Comparison of ENCODE assay signal across 13 cellular contexts in the genomic region with DNA sequence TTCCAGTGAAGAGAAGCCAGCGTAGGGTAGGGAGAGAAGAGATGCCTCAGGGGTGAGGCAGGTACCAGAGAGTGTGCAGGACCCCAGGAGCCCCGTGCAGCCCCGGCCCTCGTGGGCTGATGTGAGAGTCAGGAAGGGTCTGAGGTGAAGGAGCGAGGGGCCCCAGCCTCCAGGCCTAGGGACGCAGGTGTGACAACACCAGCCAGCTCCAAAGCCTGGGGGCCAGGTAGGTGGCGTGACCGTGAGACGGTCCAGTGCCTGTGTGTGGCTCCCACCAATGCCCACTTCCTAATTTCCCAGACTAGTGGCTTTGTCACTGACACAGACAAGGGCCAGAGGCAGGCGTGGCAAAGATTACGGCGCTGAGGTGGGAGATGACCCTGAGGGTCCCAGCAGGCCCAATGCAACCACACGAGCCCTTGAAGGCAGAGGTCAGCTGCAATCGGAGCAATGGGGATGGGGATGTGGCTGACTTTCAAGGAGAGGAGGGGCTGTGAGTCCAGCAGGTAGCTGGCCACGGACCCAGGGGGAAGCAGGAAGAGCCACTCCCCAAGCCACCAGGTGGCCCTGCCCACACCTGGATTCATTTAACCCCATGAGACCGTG.
DNase-seq lines count a peak whose midpoint lies in the region; ATAC-seq and TF ChIP-seq lines count a peak whose summit lies in the region.
"Had no signal": no experiment of that assay in that cellular context is flagged by ENCODE, and none has a peak within 500 bp of the region (broad histone marks: within the 10 kb centered on the region; RNA-seq: fewer than 3 reads in every experiment).

No MANE protein-coding gene starts in this region.

- H2BK15ac ChIP-seq in neuronal stem cell (ENCODE audit: low read length): no peak overlapping the region

- H3K14ac ChIP-seq in neuronal stem cell (ENCODE audit: low read length): no peak overlapping the region

- no peak overlapping the region for H2BK120ac ChIP-seq in neuronal stem cell (ENCODE audit: low read depth, low read length)

- peaks cover 17% of the 10 kb centered on the region for H3K27me3 Mint-ChIP-seq in endodermal cell (ENCODE audit: insufficient read depth)
- H3K27me3 Mint-ChIP-seq in activated T-helper 1 cell treated with anti-CD3 and anti-CD28 coated beads, Interleukin-12 subunit alpha, Interleukin-12 subunit beta, Interleukin-2, Interleukin-4 antibody, amounts not matched to agents 30 ng/mL and 10 ng/mL and 1 ng/mL, durations not matched to agents 14 hours and 24 hours and 36 hours (ENCODE audit: insufficient read depth): no peaks in the 10 kb centered on the region

- DNase-seq in cardiac septum (ENCODE audit: low spot score) (peak; percentile 27), heart right ventricle (no peak), endodermal cell (peak; percentile 38), neuronal stem cell (ENCODE audit: low spot score) (no peak), NCI-H524 treated with DMSO at 0.1 percent for 48 hours (lab: John Stamatoyannopoulos, UW) (no peak)
- DNase-seq in activated T-helper 1 cell treated with anti-CD3 and anti-CD28 coated beads, Interleukin-12 subunit alpha, Interleukin-12 subunit beta, Interleukin-2, Interleukin-4 antibody, amounts not matched to agents 30 ng/mL and 10 ng/mL and 1 ng/mL, durations not matched to agents 14 hours and 24 hours and 36 hours (ENCODE audit: low spot score): no peak
- DNase-seq: 8988T; CD4-positive, CD25-positive, alpha-beta regulatory T cell; DMS53; GM23248 had no signal

- H3K4me2 ChIP-seq in neuronal stem cell (ENCODE audit: insufficient read depth, low read length, poor library complexity, severe bottlenecking): no peak overlapping the region
- H3K4me2 ChIP-seq: BLaER1 treated with 17β-estradiol and CSF1 and Interleukin-3, amounts not matched to agents 10 nM and 100 nM had no signal

- ATAC-seq in heart right ventricle (no peak), GM18517 (IDR thresholded peaks at IDR 0.05; ENCODE audit: unreplicated experiment) (no peak)

- H3K27ac ChIP-seq in heart right ventricle (no peak overlapping the region), endodermal cell (ENCODE audit: low read depth, low read length) (no peak overlapping the region), neuronal stem cell (replicated peaks; ENCODE audit: low read length) (no peak overlapping the region)
- H3K27ac ChIP-seq: BLaER1 treated with 17β-estradiol and CSF1 and Interleukin-3, amounts not matched to agents 10 nM and 100 nM; GM23248 had no signal

- H2BK12ac ChIP-seq in neuronal stem cell (ENCODE audit: low read length): peak overlapping the region; percentile 16

- TF ChIP-seq CTCF in heart right ventricle (IDR thresholded peaks at IDR 0.05) (no peak), endodermal cell (conservative IDR thresholded peaks at IDR 0.05) (no peak)

- H2AFZ ChIP-seq in neuronal stem cell (ENCODE audit: low read length): no peak overlapping the region
- H2AFZ ChIP-seq: GM23248 had no signal

- H3K4ac ChIP-seq in neuronal stem cell (ENCODE audit: low read length): no peak overlapping the region

- 85 to 88% methylated on average over 16 of the region's 16 CpGs for WGBS in heart right ventricle, 2 donors
- WGBS in endodermal cell (ENCODE audit: insufficient coverage in 1 of 2, insufficient read length in 1 of 2), 2 experiments: 87 to 89% methylated on average over 12 to 16 of the region's 16 CpGs
- no CpG with 5 or more reads among the region's 16 CpGs for WGBS in neuronal stem cell (ENCODE audit: extremely low coverage in 2 of 2, insufficient read length in 2 of 2, insufficient replicate concordance in 1 of 2), 2 donors

- H3K9me3 Mint-ChIP-seq in endodermal cell: no peaks in the 10 kb centered on the region
- no peaks in the 10 kb centered on the region for H3K9me3 Mint-ChIP-seq in activated T-helper 1 cell treated with anti-CD3 and anti-CD28 coated beads, Interleukin-12 subunit alpha, Interleukin-12 subunit beta, Interleukin-2, Interleukin-4 antibody, amounts not matched to agents 30 ng/mL and 10 ng/mL and 1 ng/mL, durations not matched to agents 14 hours and 24 hours and 36 hours

- no peak overlapping the region for H3K27ac Mint-ChIP-seq in endodermal cell
- no peak overlapping the region for H3K27ac Mint-ChIP-seq in activated T-helper 1 cell treated with anti-CD3 and anti-CD28 coated beads, Interleukin-12 subunit alpha, Interleukin-12 subunit beta, Interleukin-2, Interleukin-4 antibody, amounts not matched to agents 30 ng/mL and 10 ng/mL and 1 ng/mL, durations not matched to agents 14 hours and 24 hours and 36 hours
- H3K27ac Mint-ChIP-seq: CD4-positive, CD25-positive, alpha-beta regulatory T cell had no signal

- intact Hi-C loops in cardiac septum (cut with DNase I): no loop called here
- intact Hi-C loops in heart right ventricle (cut with DNase I): no loop called here
- intact Hi-C loops in activated T-helper 1 cell treated with anti-CD3 and anti-CD28 coated beads, Interleukin-12 subunit alpha, Interleukin-12 subunit beta, Interleukin-2, Interleukin-4 antibody, amounts not matched to agents 30 ng/mL and 10 ng/mL and 1 ng/mL, durations not matched to agents 14 hours and 24 hours and 36 hours (cut with micrococcal nuclease): no loop called here

- H3K9ac ChIP-seq in endodermal cell (ENCODE audit: extremely low read depth, low read length, poor library complexity, severe bottlenecking) (no peak overlapping the region), neuronal stem cell (ENCODE audit: low read depth, low read length, poor library complexity) (no peak overlapping the region)
- H3K9ac ChIP-seq: BLaER1 treated with 17β-estradiol and CSF1 and Interleukin-3, amounts not matched to agents 10 nM and 100 nM; GM23248 had no signal

- no peak overlapping the region for H3K4me3 Mint-ChIP-seq in endodermal cell
- no peak overlapping the region for H3K4me3 Mint-ChIP-seq in activated T-helper 1 cell treated with anti-CD3 and anti-CD28 coated beads, Interleukin-12 subunit alpha, Interleukin-12 subunit beta, Interleukin-2, Interleukin-4 antibody, amounts not matched to agents 30 ng/mL and 10 ng/mL and 1 ng/mL, durations not matched to agents 14 hours and 24 hours and 36 hours
- H3K4me3 Mint-ChIP-seq: CD4-positive, CD25-positive, alpha-beta regulatory T cell had no signal

- peak overlapping the region; percentile 5 for H3K18ac ChIP-seq in neuronal stem cell (ENCODE audit: low read length)

- H2BK5ac ChIP-seq in neuronal stem cell (ENCODE audit: low read length): no peak overlapping the region

- H2AK5ac ChIP-seq in neuronal stem cell (ENCODE audit: low read depth, low read length): peak overlapping the region; percentile 23

- H3K27me3 ChIP-seq in heart right ventricle (peaks cover 0 to 46% (median 26%) of the 10 kb centered on the region in 7 donors), endodermal cell (ENCODE audit: control insufficient read depth, insufficient read depth, low read length, poor library complexity, severe bottlenecking) (no peaks in the 10 kb centered on the region), neuronal stem cell (ENCODE audit: control insufficient read depth in 3 of 3, insufficient read depth in 3 of 3, low read depth in 1 of 3, low read length in 3 of 3) (no peaks in the 10 kb centered on the region)

- H3K36me3 ChIP-seq in heart right ventricle (no peaks in the 10 kb centered on the region), endodermal cell (ENCODE audit: control insufficient read depth, insufficient read depth, low read length) (no peaks in the 10 kb centered on the region), neuronal stem cell (replicated peaks in 1 of 2; ENCODE audit: control insufficient read depth in 2 of 2, insufficient read depth in 2 of 2, low read length in 2 of 2) (no peaks in the 10 kb centered on the region)
- H3K36me3 ChIP-seq: BLaER1 treated with 17β-estradiol and CSF1 and Interleukin-3, amounts not matched to agents 10 nM and 100 nM; HAP-1 had no signal

- no peaks in the 10 kb centered on the region for H3K79me1 ChIP-seq in neuronal stem cell (ENCODE audit: low read depth, low read length)

- H4K91ac ChIP-seq in neuronal stem cell (ENCODE audit: low read depth, low read length, poor library complexity): no peak overlapping the region

- H4K8ac ChIP-seq in neuronal stem cell (ENCODE audit: low read depth, low read length): no peak overlapping the region

- H3K4me3 ChIP-seq in heart right ventricle: no peak overlapping the region
- no peak overlapping the region for H3K4me3 ChIP-seq in endodermal cell (ENCODE audit: low read length)
- H3K4me3 ChIP-seq in neuronal stem cell (ENCODE audit: low read length in 2 of 2): no peak overlapping the region
- H3K4me3 ChIP-seq: BLaER1 treated with 17β-estradiol and CSF1 and Interleukin-3, amounts not matched to agents 10 nM and 100 nM; GM23248; HAP-1 had no signal

- no peaks in the 10 kb centered on the region for H3K4me1 ChIP-seq in heart right ventricle
- peaks cover 6% of the 10 kb centered on the region for H3K4me1 ChIP-seq in endodermal cell (ENCODE audit: control insufficient read depth, insufficient read depth, low read length)
- peaks cover 0 to 6% of the 10 kb centered on the region in 2 donors for H3K4me1 ChIP-seq in neuronal stem cell (ENCODE audit: control insufficient read depth in 2 of 2, insufficient read depth in 1 of 2, low read depth in 1 of 2, low read length in 2 of 2)
- H3K4me1 ChIP-seq: HAP-1 had no signal

- H3K9me3 ChIP-seq in heart right ventricle (no peaks in the 10 kb centered on the region), endodermal cell (ENCODE audit: control insufficient read depth, low read length) (no peaks in the 10 kb centered on the region), neuronal stem cell (replicated peaks in 1 of 2; ENCODE audit: control insufficient read depth in 2 of 2, insufficient read depth in 1 of 2, low read depth in 1 of 2, low read length in 2 of 2) (no peaks in the 10 kb centered on the region)
- H3K9me3 ChIP-seq: BLaER1 treated with 17β-estradiol and CSF1 and Interleukin-3, amounts not matched to agents 10 nM and 100 nM; HAP-1 had no signal

- peaks cover 22% of the 10 kb centered on the region for H3K4me1 Mint-ChIP-seq in endodermal cell
- H3K4me1 Mint-ChIP-seq in activated T-helper 1 cell treated with anti-CD3 and anti-CD28 coated beads, Interleukin-12 subunit alpha, Interleukin-12 subunit beta, Interleukin-2, Interleukin-4 antibody, amounts not matched to agents 30 ng/mL and 10 ng/mL and 1 ng/mL, durations not matched to agents 14 hours and 24 hours and 36 hours (ENCODE audit: low read depth): no peaks in the 10 kb centered on the region
- H3K4me1 Mint-ChIP-seq: CD4-positive, CD25-positive, alpha-beta regulatory T cell had no signal

- H3K23ac ChIP-seq in neuronal stem cell (ENCODE audit: low read depth, low read length, poor library complexity): no peak overlapping the region

- H3K36me3 Mint-ChIP-seq in endodermal cell (ENCODE audit: low read depth): no peaks in the 10 kb centered on the region
- H3K36me3 Mint-ChIP-seq in activated T-helper 1 cell treated with anti-CD3 and anti-CD28 coated beads, Interleukin-12 subunit alpha, Interleukin-12 subunit beta, Interleukin-2, Interleukin-4 antibody, amounts not matched to agents 30 ng/mL and 10 ng/mL and 1 ng/mL, durations not matched to agents 14 hours and 24 hours and 36 hours (ENCODE audit: low read depth): no peaks in the 10 kb centered on the region
- H3K36me3 Mint-ChIP-seq: CD4-positive, CD25-positive, alpha-beta regulatory T cell had no signal

Comparison
In these comparisons a context has a peak if more than half of its experiments do, and no peak if none do; other contexts are left out.
1. DNase-seq: peak in cardiac septum (single experiment) and endodermal cell (single experiment); none in heart right ventricle (0 of 2), neuronal stem cell (single experiment), activated T-helper 1 cell treated with anti-CD3 and anti-CD28 coated beads, Interleukin-12 subunit alpha, Interleukin-12 subunit beta, Interleukin-2, Interleukin-4 antibody, amounts not matched to agents 30 ng/mL and 10 ng/mL and 1 ng/mL, durations not matched to agents 14 hours and 24 hours and 36 hours (single experiment) and NCI-H524 treated with DMSO at 0.1 percent for 48 hours (single experiment).